Comparison of ENCODE assay signal across 22 cellular contexts in genomic region chr7:28807396-28807994, GRCh38.
"Had no signal": no experiment of that assay in that cellular context is flagged by ENCODE, and none has a peak within 500 bp of the region (broad histone marks: within the 10 kb centered on the region; RNA-seq: fewer than 3 reads in every experiment).

No MANE protein-coding gene starts in this region.

- H3K36me3 ChIP-seq: neural progenitor cell had no signal

- H3K4me2 ChIP-seq: neural progenitor cell had no signal

- H3K9me3 ChIP-seq: right atrium auricular region, tibial artery had no signal

- DNase-seq: activated CD4-positive, alpha-beta T cell treated with anti-CD3 and anti-CD28 coated beads, Interleukin-2, amount 10 ng/mL, durations not matched to agents 24 days and 14 days; activated CD8-positive, alpha-beta memory T cell treated with anti-CD3 and anti-CD28 coated beads, Interleukin-2, amount 10 ng/mL, durations not matched to agents 7 days and 5 days; activated CD8-positive, alpha-beta T cell treated with anti-CD3 and anti-CD28 coated beads for 36 hours; activated gamma-delta T cell; activated naive CD4-positive, alpha-beta T cell treated with anti-CD3 and anti-CD28 coated beads, Interleukin-2, amount 50 U/mL, for 16 hours; activated naive CD8-positive, alpha-beta T cell treated with anti-CD3 and anti-CD28 coated beads, Interleukin-2, amount 50 U/mL, for 24 hours; activated T-cell treated with anti-CD3 and anti-CD28 coated beads for 4 hours; central memory CD4-positive, alpha-beta T cell; dermis blood vessel endothelial cell; effector CD8-positive, alpha-beta T cell; erythroblast; foreskin keratinocyte; kidney; naive thymus-derived CD8-positive, alpha-beta T cell; stimulated activated CD4-positive, alpha-beta T cell treated with anti-CD3 and anti-CD28 coated beads, Interleukin-4, amount 100 ng/mL, for 4 hours; tibial artery had no signal

- FAIRE-seq: kidney had no signal

- H3K27me3 ChIP-seq: neural progenitor cell, right atrium auricular region, tibial artery had no signal

- H3K4me3 ChIP-seq: lung, neural progenitor cell, right atrium auricular region, tibial artery had no signal

- H2AFZ ChIP-seq: neural progenitor cell had no signal

- H3K4me1 ChIP-seq: foreskin keratinocyte, neural progenitor cell had no signal

- ATAC-seq: activated CD4-positive, CD25-positive, alpha-beta regulatory T cell treated with anti-CD3 and anti-CD28 coated beads, Interleukin-2, amount 50 U/mL, for 24 hours; activated CD8-positive, alpha-beta memory T cell treated with anti-CD3 and anti-CD28 coated beads, Interleukin-2, amount 10 ng/mL, durations not matched to agents 7 days and 5 days; activated CD8-positive, alpha-beta T cell treated with anti-CD3 and anti-CD28 coated beads for 36 hours; activated naive CD8-positive, alpha-beta T cell treated with anti-CD3 and anti-CD28 coated beads, Interleukin-2, amount 50 U/mL, for 24 hours; left lobe of liver; naive thymus-derived CD8-positive, alpha-beta T cell had no signal

- H3K9ac ChIP-seq: neural progenitor cell had no signal

- H3K27ac ChIP-seq: foreskin keratinocyte, neural progenitor cell, right atrium auricular region, tibial artery, VCaP had no signal
